ENCODE assay signal across 15 cellular contexts in the genomic region with DNA sequence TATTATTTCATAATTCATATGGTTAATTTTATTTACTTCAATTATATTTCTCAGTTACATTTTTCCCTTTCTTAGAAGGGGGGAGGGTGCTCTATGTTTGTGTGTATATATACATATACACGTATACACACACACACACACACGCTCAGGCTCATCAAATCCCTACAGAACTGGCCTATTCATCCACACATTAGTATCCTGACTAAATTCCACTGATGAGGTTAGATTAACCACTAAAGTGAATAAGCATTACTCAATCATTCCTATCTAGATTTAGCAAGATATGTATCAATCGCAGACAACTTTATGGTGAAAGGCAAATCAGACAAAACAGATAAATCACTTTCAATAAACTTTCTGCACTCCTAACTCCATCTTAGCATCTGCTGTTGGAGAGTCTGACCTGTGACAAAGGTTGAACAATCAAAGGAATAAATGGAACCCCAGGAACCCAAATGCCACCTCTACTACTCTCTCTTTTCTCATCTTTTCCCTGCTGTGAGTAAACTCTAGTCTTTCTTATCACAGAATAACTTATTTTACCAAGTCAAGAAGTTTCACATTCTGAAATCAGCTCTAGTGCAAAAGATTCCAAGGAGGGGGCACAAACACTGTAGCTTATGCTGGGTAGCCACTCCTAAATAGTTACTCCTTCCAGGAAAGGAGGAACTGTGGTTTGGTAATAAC.
"Had no signal": no experiment of that assay in that cellular context is flagged by ENCODE, and none has a peak within 500 bp of the region (broad histone marks: within the 10 kb centered on the region; RNA-seq: fewer than 3 reads in every experiment).

No MANE protein-coding gene starts in this region.

- H3K27me3 Mint-ChIP-seq: activated naive CD4-positive, alpha-beta T cell treated with anti-CD3 and anti-CD28 coated beads, Interleukin-2, amount 50 U/mL, for 24 hours; memory B cell; progenitor cell of endocrine pancreas had no signal

- DNase-seq: activated CD4-positive, alpha-beta T cell treated with anti-CD3 and anti-CD28 coated beads for 1 hour; colonic mucosa; effector CD8-positive, alpha-beta T cell; foreskin melanocyte; heart right ventricle; left lung; occipital lobe; right cardiac atrium; SHP77 treated with DMSO at 0.1 percent for 48 hours; stimulated activated naive CD4-positive, alpha-beta T cell; upper lobe of right lung had no signal

- ATAC-seq: heart right ventricle, left lung, right cardiac atrium, upper lobe of right lung had no signal

- H3K9me3 Mint-ChIP-seq: activated naive CD4-positive, alpha-beta T cell treated with anti-CD3 and anti-CD28 coated beads, Interleukin-2, amount 50 U/mL, for 24 hours; memory B cell; nephron had no signal

- H3K4me1 Mint-ChIP-seq: activated naive CD4-positive, alpha-beta T cell treated with anti-CD3 and anti-CD28 coated beads, Interleukin-2, amount 50 U/mL, for 24 hours; nephron had no signal

- H3K4me3 Mint-ChIP-seq: activated naive CD4-positive, alpha-beta T cell treated with anti-CD3 and anti-CD28 coated beads, Interleukin-2, amount 50 U/mL, for 24 hours; memory B cell; nephron had no signal

- H3K27ac Mint-ChIP-seq: activated naive CD4-positive, alpha-beta T cell treated with anti-CD3 and anti-CD28 coated beads, Interleukin-2, amount 50 U/mL, for 24 hours; memory B cell; nephron; progenitor cell of endocrine pancreas had no signal
